Comparison of ENCODE assay signal across 1 cellular context in the genomic region with DNA sequence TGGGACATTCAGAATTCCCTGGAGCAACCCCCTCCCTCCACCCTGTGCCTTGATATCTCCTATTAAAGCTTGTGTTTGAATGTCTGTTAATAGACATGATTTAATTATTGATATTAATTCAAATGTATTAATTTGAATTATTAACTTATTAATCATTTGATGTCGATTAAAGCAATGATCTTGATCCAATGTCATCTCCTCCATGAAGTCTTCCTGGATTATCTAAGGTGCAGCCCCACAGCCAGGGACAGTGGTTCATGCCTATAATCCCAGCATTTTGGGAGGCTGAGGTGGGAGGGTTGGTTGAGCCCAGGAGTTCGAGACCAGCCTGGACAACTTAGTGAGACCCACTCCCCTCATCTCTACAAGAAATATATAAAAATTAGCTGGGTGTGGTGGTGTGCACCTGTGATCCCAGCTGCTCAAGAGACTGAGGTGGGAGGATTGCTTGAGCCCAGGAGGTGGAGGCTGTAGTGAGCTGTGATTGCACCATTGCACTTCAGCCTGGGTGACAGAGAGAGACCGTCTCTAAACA.
A peak's percentile ranks its signal among the peaks of the same experiment; 100 is the strongest.
TF ChIP-seq lines count a peak whose summit lies in the region.

No MANE protein-coding gene starts in this region.

TF ChIP-seq in K562, 482 proteins besides CTCF, POLR2A, EP300 and RAD21:
- TF ChIP-seq MAZ (CRISPR knock-in tag; conservative IDR thresholded peaks at IDR 0.05 in 1 of 2, IDR thresholded peaks at IDR 0.05 in 1 of 2) (no peak), ZFP36 (IDR thresholded peaks at IDR 0.05; ENCODE audit: low read depth, low read length, partially characterized antibody) (peak; percentile 68), ZNF121 (CRISPR knock-in tag; conservative IDR thresholded peaks at IDR 0.05) (peak; percentile 91), DACH1 (IDR thresholded peaks at IDR 0.05; ENCODE audit: partially characterized antibody) (peak; percentile 75)
